In genomic region chr1:31666290-31666963, GRCh38 we compare ENCODE assay signal across 11 cellular contexts. TPM values are rescaled to one million over a fixed set of nuclear protein-coding genes. Genes with fewer than 3 reads are reported as not detected.
DNase-seq lines count a peak whose midpoint lies in the region; ATAC-seq and TF ChIP-seq lines count a peak whose summit lies in the region.
"Had no signal": no experiment of that assay in that cellular context is flagged by ENCODE, and none has a peak within 500 bp of the region (broad histone marks: within the 10 kb centered on the region; RNA-seq: fewer than 3 reads in every experiment).

No MANE protein-coding gene starts in this region.

- no TSS peak for BruUV-seq in MCF 10A (replicated peaks; lab: Mats Ljungman, UMichigan)

- DNase-seq in activated naive CD4-positive, alpha-beta T cell treated with anti-CD3 and anti-CD28 coated beads, Interleukin-2, amount 50 U/mL, for 72 hours (ENCODE audit: low spot score in 2 of 2) = no peak
- peak; percentile 87 for DNase-seq in MCF 10A (ENCODE audit: unreplicated experiment)
- no peak for DNase-seq in mesothelial cell of epicardium (ENCODE audit: low spot score in 2 of 2, unreplicated experiment in 2 of 2)
- DNase-seq in T-helper 2 cell treated with Interferon-gamma antibody and Interleukin-4, amounts not matched to agents 5 μg/mL and 100 μg/mL, for 36 hours (ENCODE audit: low spot score) = no peak
- DNase-seq in NCI-H2227 (lab: John Stamatoyannopoulos, UW; ENCODE audit: unreplicated experiment) = no peak
- no peak for DNase-seq in NCI-H1105 (lab: John Stamatoyannopoulos, UW)
- DNase-seq: BE2C had no signal

- no peaks in the 10 kb centered on the region for H3K9me3 Mint-ChIP-seq in activated naive CD4-positive, alpha-beta T cell treated with anti-CD3 and anti-CD28 coated beads, Interleukin-2, amount 50 U/mL, for 24 hours
- H3K9me3 Mint-ChIP-seq in activated naive CD4-positive, alpha-beta T cell treated with anti-CD3 and anti-CD28 coated beads, Interleukin-2, amount 50 U/mL, for 72 hours = no peaks in the 10 kb centered on the region
- H3K9me3 Mint-ChIP-seq in MCF 10A (ENCODE audit: unreplicated experiment) (no peaks in the 10 kb centered on the region), mesothelial cell of epicardium (no peaks in the 10 kb centered on the region)
- H3K9me3 Mint-ChIP-seq in T-helper 2 cell treated with Interferon-gamma antibody and Interleukin-4, amounts not matched to agents 5 μg/mL and 100 μg/mL, for 36 hours = no peaks in the 10 kb centered on the region

- no peaks in the 10 kb centered on the region for H3K36me3 Mint-ChIP-seq in activated naive CD4-positive, alpha-beta T cell treated with anti-CD3 and anti-CD28 coated beads, Interleukin-2, amount 50 U/mL, for 24 hours
- H3K36me3 Mint-ChIP-seq in activated naive CD4-positive, alpha-beta T cell treated with anti-CD3 and anti-CD28 coated beads, Interleukin-2, amount 50 U/mL, for 72 hours = no peaks in the 10 kb centered on the region
- H3K36me3 Mint-ChIP-seq in MCF 10A (ENCODE audit: insufficient read depth, unreplicated experiment) (peaks cover 29% of the 10 kb centered on the region), mesothelial cell of epicardium (peaks cover 12% of the 10 kb centered on the region)
- H3K36me3 Mint-ChIP-seq in T-helper 2 cell treated with Interferon-gamma antibody and Interleukin-4, amounts not matched to agents 5 μg/mL and 100 μg/mL, for 36 hours (ENCODE audit: low read depth) = no peaks in the 10 kb centered on the region

- POLR2A ChIA-PET in MCF 10A (lab: Yijun Ruan, JAX) = interaction anchor here (0.6 to 5.2 kb wide), 23 partner anchors 10 to 298 kb away, joined by 3 to 44 read pairs (median 4); partner anchors contain the start of genes COL16A1, PEF1 and PTP4A2

- H3K27ac Mint-ChIP-seq in activated naive CD4-positive, alpha-beta T cell treated with anti-CD3 and anti-CD28 coated beads, Interleukin-2, amount 50 U/mL, for 24 hours = peak overlapping the region; percentile 60
- no peak overlapping the region for H3K27ac Mint-ChIP-seq in activated naive CD4-positive, alpha-beta T cell treated with anti-CD3 and anti-CD28 coated beads, Interleukin-2, amount 50 U/mL, for 72 hours
- peak overlapping the region; percentile 67 for H3K27ac Mint-ChIP-seq in MCF 10A (ENCODE audit: low read depth, unreplicated experiment)
- H3K27ac Mint-ChIP-seq in mesothelial cell of epicardium = peak overlapping the region; percentile 87
- H3K27ac Mint-ChIP-seq in T-helper 2 cell treated with Interferon-gamma antibody and Interleukin-4, amounts not matched to agents 5 μg/mL and 100 μg/mL, for 36 hours = no peak overlapping the region

- H3K27me3 Mint-ChIP-seq in activated naive CD4-positive, alpha-beta T cell treated with anti-CD3 and anti-CD28 coated beads, Interleukin-2, amount 50 U/mL, for 24 hours = peaks cover 10% of the 10 kb centered on the region
- H3K27me3 Mint-ChIP-seq in MCF 10A (ENCODE audit: insufficient read depth, unreplicated experiment) (no peaks in the 10 kb centered on the region), mesothelial cell of epicardium (ENCODE audit: low read depth) (no peaks in the 10 kb centered on the region)
- H3K27me3 Mint-ChIP-seq in T-helper 2 cell treated with Interferon-gamma antibody and Interleukin-4, amounts not matched to agents 5 μg/mL and 100 μg/mL, for 36 hours (ENCODE audit: low read depth) = peaks cover 26% of the 10 kb centered on the region

- ATAC-seq in activated naive CD4-positive, alpha-beta T cell treated with anti-CD3 and anti-CD28 coated beads, Interleukin-2, amount 50 U/mL, for 72 hours = no peak
- no peak for ATAC-seq in GM19463 (IDR thresholded peaks at IDR 0.05; ENCODE audit: unreplicated experiment)

- CTCF ChIA-PET in MCF 10A (lab: Yijun Ruan, JAX) = interaction anchor here (0.5 to 7.7 kb wide), 16 partner anchors 16 to 298 kb away, joined by 3 to 96 read pairs (median 4); no protein-coding TSS in a partner anchor

- H3K4me1 Mint-ChIP-seq in activated naive CD4-positive, alpha-beta T cell treated with anti-CD3 and anti-CD28 coated beads, Interleukin-2, amount 50 U/mL, for 24 hours = peaks cover 11% of the 10 kb centered on the region
- H3K4me1 Mint-ChIP-seq in MCF 10A (ENCODE audit: insufficient read depth, unreplicated experiment) (peaks cover 45% of the 10 kb centered on the region), mesothelial cell of epicardium (peaks cover 36% of the 10 kb centered on the region)
- H3K4me1 Mint-ChIP-seq in T-helper 2 cell treated with Interferon-gamma antibody and Interleukin-4, amounts not matched to agents 5 μg/mL and 100 μg/mL, for 36 hours (ENCODE audit: low read depth) = peaks cover 4% of the 10 kb centered on the region

- no peak overlapping the region for H3K4me3 Mint-ChIP-seq in activated naive CD4-positive, alpha-beta T cell treated with anti-CD3 and anti-CD28 coated beads, Interleukin-2, amount 50 U/mL, for 24 hours
- peak overlapping the region; percentile 44 for H3K4me3 Mint-ChIP-seq in MCF 10A (ENCODE audit: unreplicated experiment)
- no peak overlapping the region for H3K4me3 Mint-ChIP-seq in mesothelial cell of epicardium
- no peak overlapping the region for H3K4me3 Mint-ChIP-seq in T-helper 2 cell treated with Interferon-gamma antibody and Interleukin-4, amounts not matched to agents 5 μg/mL and 100 μg/mL, for 36 hours

- intact Hi-C loops in MCF 10A (cut with micrococcal nuclease) = loop anchor here (1.0 to 10.0 kb wide), 3 partner anchors 35 to 298 kb away; no protein-coding TSS in a partner anchor

- TF ChIP-seq CTCF in MCF 10A (IDR thresholded peaks at IDR 0.05; ENCODE audit: unreplicated experiment) = no peak
- TF ChIP-seq CTCF in mesothelial cell of epicardium (IDR thresholded peaks at IDR 0.05; ENCODE audit: unreplicated experiment) = no peak

RNA-seq across cellular contexts. Expression of gene PEF1, which starts 21.8 kb away (rescaled TPM):
- 10 to 100 TPM; 55.4 to 55.8 TPM for total RNA-seq in activated naive CD4-positive, alpha-beta T cell treated with anti-CD3 and anti-CD28 coated beads, Interleukin-2, amount 50 U/mL, for 72 hours
- total RNA-seq in MCF 10A (2022) (56.7 and 61.1 TPM in 2 replicates), mesothelial cell of epicardium (42.6 to 43.8 TPM (median 43.8 TPM) in 3 replicates)

RNA-seq across cellular contexts. Expression of gene COL16A1, which starts 37.4 kb away (rescaled TPM):
- total RNA-seq in activated naive CD4-positive, alpha-beta T cell treated with anti-CD3 and anti-CD28 coated beads, Interleukin-2, amount 50 U/mL, for 72 hours = under 1 TPM in 1 of 2 donors, not detected in 1; 0.21 TPM
- 42.1 and 49.1 TPM in 2 replicates for total RNA-seq in MCF 10A (2022)
- 365 to 389 TPM (median 380 TPM) in 3 replicates for total RNA-seq in mesothelial cell of epicardium

RNA-seq across cellular contexts. Expression of gene HCRTR1, which starts 48.9 kb away (rescaled TPM):
- not detected for total RNA-seq in activated naive CD4-positive, alpha-beta T cell treated with anti-CD3 and anti-CD28 coated beads, Interleukin-2, amount 50 U/mL, for 72 hours
- not detected in 2 replicates for total RNA-seq in MCF 10A (2022)
- total RNA-seq in mesothelial cell of epicardium = 0.71 to 1.1 TPM (median 0.98 TPM) in 3 replicates
- total RNA-seq: liver; T-helper 1 cell treated with Interleukin-12 subunit alpha and Interleukin-12 subunit beta and Interleukin-4 antibody, amounts not matched to agents 30 ng/mL and 1 ng/mL, for 36 hours had no signal

Comparison
In these comparisons a context has a peak if more than half of its experiments do, and no peak if none do; other contexts are left out.
1. H3K27ac Mint-ChIP-seq: peak in activated naive CD4-positive, alpha-beta T cell treated with anti-CD3 and anti-CD28 coated beads, Interleukin-2, amount 50 U/mL, for 24 hours (single experiment), MCF 10A (single experiment) and mesothelial cell of epicardium (single experiment); none in activated naive CD4-positive, alpha-beta T cell treated with anti-CD3 and anti-CD28 coated beads, Interleukin-2, amount 50 U/mL, for 72 hours (0 of 2) and T-helper 2 cell treated with Interferon-gamma antibody and Interleukin-4, amounts not matched to agents 5 μg/mL and 100 μg/mL, for 36 hours (single experiment).
2. RNA of gene COL16A1, which starts 37.4 kb away (total RNA-seq): 365 to 389 TPM in mesothelial cell of epicardium and 42.1 to 49.1 TPM in MCF 10A; 0.21 TPM in activated naive CD4-positive, alpha-beta T cell treated with anti-CD3 and anti-CD28 coated beads, Interleukin-2, amount 50 U/mL, for 72 hours; every median in the first group is over 10 times any median in the second.